29 cellular contexts compared by ENCODE assay signal in the genomic region with DNA sequence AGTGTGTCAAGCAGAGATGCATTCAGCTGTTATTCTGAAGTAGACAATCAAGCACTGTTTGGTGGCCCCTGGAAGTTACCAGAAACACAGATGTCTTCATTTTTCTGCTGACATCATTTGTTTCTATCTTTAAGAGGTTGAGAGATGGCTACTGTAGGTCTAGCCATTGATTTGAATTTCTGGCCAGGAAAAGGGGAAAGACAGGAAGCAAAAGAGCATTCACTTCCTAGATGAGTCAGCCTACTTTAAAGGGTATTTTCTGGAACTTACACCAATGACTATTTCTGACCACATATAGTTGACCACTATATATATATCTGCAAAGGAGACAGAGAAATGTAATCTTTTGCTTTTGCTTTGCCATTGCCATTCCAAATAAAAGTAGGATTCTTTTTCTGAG.
"Had no signal": no experiment of that assay in that cellular context is flagged by ENCODE, and none has a peak within 500 bp of the region (broad histone marks: within the 10 kb centered on the region; RNA-seq: fewer than 3 reads in every experiment).

No MANE protein-coding gene starts in this region.

- DNase-seq: activated CD4-positive, alpha-beta memory T cell treated with anti-CD3 and anti-CD28 coated beads for 36 hours; activated CD4-positive, alpha-beta T cell treated with anti-CD3 and anti-CD28 coated beads for 36 hours; activated CD4-positive, alpha-beta T cell treated with anti-CD3 and anti-CD28 coated beads, Interleukin-2, amount 10 ng/mL, durations not matched to agents 24 days and 14 days; activated CD4-positive, CD25-positive, alpha-beta regulatory T cell; activated CD4-positive, CD25-positive, alpha-beta regulatory T cell treated with anti-CD3 and anti-CD28 coated beads, Interleukin-2, amount 50 U/mL, for 72 hours; activated CD8-positive, alpha-beta memory T cell treated with anti-CD3 and anti-CD28 coated beads, Interleukin-2, amount 10 ng/mL, durations not matched to agents 7 days and 5 days; activated CD8-positive, alpha-beta memory T cell treated with anti-CD3 and anti-CD28 coated beads, Interleukin-2, amount 50 U/mL, for 4 hours; activated CD8-positive, alpha-beta T cell treated with anti-CD3 and anti-CD28 coated beads, Interleukin-2, amount 10 ng/mL, durations not matched to agents 7 days and 5 days; activated effector memory CD4-positive, alpha-beta T cell treated with anti-CD3 and anti-CD28 coated beads, Interleukin-2, amount 50 U/mL, for 16 hours; activated naive CD4-positive, alpha-beta T cell treated with anti-CD3 and anti-CD28 coated beads for 36 hours; activated naive CD8-positive, alpha-beta T cell treated with anti-CD3 and anti-CD28 coated beads for 36 hours; activated naive CD8-positive, alpha-beta T cell treated with anti-CD3 and anti-CD28 coated beads, Interleukin-2, amount 50 U/mL, for 24 hours; activated T-cell treated with anti-CD3 and anti-CD28 coated beads, Interleukin-2, amount 50 U/mL, for 1 hour; activated T-cell treated with anti-CD3 and anti-CD28 coated beads, Interleukin-2, amount 50 U/mL, for 48 hours; adrenal gland; amygdala; aorta; body of pancreas; caudate nucleus; cortex of kidney; dermis blood vessel endothelial cell; effector CD4-positive, alpha-beta T cell; effector memory CD8-positive, alpha-beta T cell; erythroblast; foreskin keratinocyte; heart right ventricle had no signal

- H3K4me2 ChIP-seq: hepatocyte had no signal

- H3K79me2 ChIP-seq: hepatocyte had no signal

- H3K4me3 ChIP-seq: adrenal gland, body of pancreas, esophagus muscularis mucosa, gastroesophageal sphincter, heart right ventricle, hepatocyte had no signal

- H3K36me3 ChIP-seq: adrenal gland, esophagus muscularis mucosa, gastroesophageal sphincter, heart right ventricle had no signal

- H2AFZ ChIP-seq: hepatocyte had no signal

- ATAC-seq: activated CD4-positive, alpha-beta T cell treated with anti-CD3 and anti-CD28 coated beads for 36 hours; activated CD8-positive, alpha-beta memory T cell treated with anti-CD3 and anti-CD28 coated beads, Interleukin-2, amount 10 ng/mL, durations not matched to agents 7 days and 5 days; activated CD8-positive, alpha-beta T cell treated with anti-CD3 and anti-CD28 coated beads, Interleukin-2, amount 10 ng/mL, durations not matched to agents 7 days and 5 days; activated naive CD8-positive, alpha-beta T cell treated with anti-CD3 and anti-CD28 coated beads, Interleukin-2, amount 50 U/mL, for 24 hours; body of pancreas; effector memory CD8-positive, alpha-beta T cell; foreskin keratinocyte; gastroesophageal sphincter; heart right ventricle had no signal

- H3K9me3 ChIP-seq: adrenal gland, body of pancreas had no signal

- H3K27me3 ChIP-seq: adrenal gland, body of pancreas, esophagus muscularis mucosa, foreskin keratinocyte, gastroesophageal sphincter, heart right ventricle, hepatocyte had no signal

- H3K4me1 ChIP-seq: adrenal gland, body of pancreas, esophagus muscularis mucosa, foreskin keratinocyte, gastroesophageal sphincter, heart right ventricle had no signal

- H3K27ac ChIP-seq: adrenal gland, body of pancreas, esophagus muscularis mucosa, foreskin keratinocyte, gastroesophageal sphincter, heart right ventricle, hepatocyte had no signal
